21 cellular contexts compared by ENCODE assay signal in genomic region chr2:16960579-16960978, GRCh38.
DNase-seq lines count a peak whose midpoint lies in the region; ATAC-seq, FAIRE-seq and TF ChIP-seq lines count a peak whose summit lies in the region.
"Had no signal": no experiment of that assay in that cellular context is flagged by ENCODE, and none has a peak within 500 bp of the region (broad histone marks: within the 10 kb centered on the region; RNA-seq: fewer than 3 reads in every experiment).

No MANE protein-coding gene starts in this region.

- TF ChIP-seq EP300 in suprapubic skin (IDR thresholded peaks at IDR 0.05) = no peak
- TF ChIP-seq EP300 in HepG2 (IDR thresholded peaks at IDR 0.05; ENCODE audit: low read depth in 2 of 2, low read length in 2 of 2) = no peak
- TF ChIP-seq EP300 in HepG2 (CRISPR knock-in tag; IDR thresholded peaks at IDR 0.05; ENCODE audit: borderline replicate concordance) = no peak

- FAIRE-seq in HepG2 (lab: Jason Lieb, UNC) = no peak
- FAIRE-seq: bronchial epithelial cell had no signal

- H3K9me3 ChIP-seq in osteoblast (ENCODE audit: low read depth, low read length) (peaks cover 2% of the 10 kb centered on the region), suprapubic skin (no peaks in the 10 kb centered on the region), HepG2 (ENCODE audit: low read length) (no peaks in the 10 kb centered on the region)
- H3K9me3 ChIP-seq: SJSA1 had no signal

- no peak overlapping the region for H3K27ac ChIP-seq in osteoblast (ENCODE audit: low read depth, low read length)
- no peak overlapping the region for H3K27ac ChIP-seq in suprapubic skin
- H3K27ac ChIP-seq in HepG2 (ENCODE audit: extremely low read length, insufficient read depth, low read length) = no peak overlapping the region
- H3K27ac ChIP-seq: SJSA1 had no signal

- H3K4me1 ChIP-seq in osteoblast (ENCODE audit: insufficient read depth, low read length) (no peaks in the 10 kb centered on the region), suprapubic skin (no peaks in the 10 kb centered on the region), HepG2 (ENCODE audit: insufficient read depth, low read length) (no peaks in the 10 kb centered on the region)
- H3K4me1 ChIP-seq: SJSA1 had no signal

- DNase-seq in osteoblast (ENCODE audit: insufficient read length, low spot score, missing footprints) = peak; percentile 27
- DNase-seq in anterior cingulate cortex (lab: John Stamatoyannopoulos, UW) = no peak
- DNase-seq in suprapubic skin (ENCODE audit: low spot score in 2 of 2) = no peak
- no peak for DNase-seq in activated naive CD8-positive, alpha-beta T cell treated with anti-CD3 and anti-CD28 coated beads for 36 hours
- DNase-seq in HepG2 (ENCODE audit: low spot score) = no peak
- DNase-seq: CD8-positive, alpha-beta memory T cell; dermis blood vessel endothelial cell; DMS79 treated with DMSO at 0.1 percent for 48 hours; foreskin fibroblast; NCI-H82; nephron progenitor cell; stimulated activated CD4-positive, alpha-beta T cell treated with anti-CD3 and anti-CD28 coated beads, Interleukin-4, amount 100 ng/mL, for 1 hour; T1000 had no signal

- no peak overlapping the region for H3K4me3 Mint-ChIP-seq in activated naive CD8-positive, alpha-beta T cell treated with anti-CD3 and anti-CD28 coated beads for 36 hours
- H3K4me3 Mint-ChIP-seq: CD8-positive, alpha-beta memory T cell; nephron progenitor cell had no signal

- POLR2A ChIA-PET in HepG2 (lab: Yijun Ruan, JAX) = no interaction called here

- no peaks in the 10 kb centered on the region for H3K9me3 Mint-ChIP-seq in activated naive CD8-positive, alpha-beta T cell treated with anti-CD3 and anti-CD28 coated beads for 36 hours
- H3K9me3 Mint-ChIP-seq: activated T-helper 2 cell treated with anti-CD3 and anti-CD28 coated beads, Interferon-gamma antibody, Interleukin-2, Interleukin-4, amounts not matched to agents 10 μg/mL and 5 μg/mL and 100 μg/mL, durations not matched to agents 14 hours and 24 hours and 36 hours; nephron progenitor cell had no signal

- no peak overlapping the region for H3K27ac Mint-ChIP-seq in activated naive CD8-positive, alpha-beta T cell treated with anti-CD3 and anti-CD28 coated beads for 36 hours
- H3K27ac Mint-ChIP-seq: activated T-helper 2 cell treated with anti-CD3 and anti-CD28 coated beads, Interferon-gamma antibody, Interleukin-2, Interleukin-4, amounts not matched to agents 10 μg/mL and 5 μg/mL and 100 μg/mL, durations not matched to agents 14 hours and 24 hours and 36 hours; nephron progenitor cell had no signal

- intact Hi-C loops in HepG2 (cut with micrococcal nuclease; ENCODE audit: unreplicated experiment) = no loop called here

- H3K4me2 ChIP-seq in osteoblast (ENCODE audit: insufficient read depth, low read length) = no peak overlapping the region
- no peak overlapping the region for H3K4me2 ChIP-seq in HepG2 (ENCODE audit: low read depth, low read length)

- CTCF ChIA-PET in HepG2 (lab: Yijun Ruan, JAX; ENCODE audit: low intra/inter-chr PET ratio, low total read pairs) = no interaction called here

- TF ChIP-seq RAD21 in HepG2 (CRISPR knock-in tag; IDR thresholded peaks at IDR 0.05) = no peak

- H3K4me1 Mint-ChIP-seq in activated naive CD8-positive, alpha-beta T cell treated with anti-CD3 and anti-CD28 coated beads for 36 hours = no peaks in the 10 kb centered on the region
- H3K4me1 Mint-ChIP-seq: CD8-positive, alpha-beta memory T cell had no signal

- TF ChIP-seq POLR2A in suprapubic skin (IDR thresholded peaks at IDR 0.05) = no peak
- no peak for TF ChIP-seq POLR2A in HepG2 (IDR thresholded peaks at IDR 0.05; ENCODE audit: insufficient read depth in 1 of 2, low read depth in 2 of 2, low read length in 2 of 2)

- no peak overlapping the region for H2AFZ ChIP-seq in osteoblast (ENCODE audit: low read length)
- no peak overlapping the region for H2AFZ ChIP-seq in HepG2 (ENCODE audit: low read length)

- no peaks in the 10 kb centered on the region for H3K36me3 ChIP-seq in osteoblast (ENCODE audit: insufficient read depth, low read length)
- H3K36me3 ChIP-seq in suprapubic skin = no peaks in the 10 kb centered on the region
- H3K36me3 ChIP-seq in HepG2 (replicated peaks in 1 of 2; ENCODE audit: control insufficient read depth in 1 of 2, insufficient read depth in 2 of 2, low read length in 2 of 2) = no peaks in the 10 kb centered on the region
- H3K36me3 ChIP-seq: SJSA1 had no signal

- in situ Hi-C loops in HepG2 (cut with HindIII; ENCODE audit: extremely low pct_ligation_motif_present, low pct_unique_long_range_greater_than_20kb) = no loop called here

- WGBS in suprapubic skin = 63% methylated on average over 3 of the region's 3 CpGs
- WGBS in HepG2 (ENCODE audit: low lambda C conversion rate) = 62% methylated on average over 3 of the region's 3 CpGs

- H3K4me3 ChIP-seq in osteoblast (ENCODE audit: insufficient read depth, low read length) = no peak overlapping the region
- no peak overlapping the region for H3K4me3 ChIP-seq in suprapubic skin
- no peak overlapping the region for H3K4me3 ChIP-seq in HepG2 (replicated peaks in 1 of 3; ENCODE audit: insufficient read depth in 1 of 3, low read depth in 2 of 3, low read length in 3 of 3)
- H3K4me3 ChIP-seq: SJSA1 had no signal

- no peaks in the 10 kb centered on the region for H3K36me3 Mint-ChIP-seq in activated naive CD8-positive, alpha-beta T cell treated with anti-CD3 and anti-CD28 coated beads for 36 hours
- H3K36me3 Mint-ChIP-seq: CD8-positive, alpha-beta memory T cell had no signal

- H4K20me1 ChIP-seq in osteoblast (ENCODE audit: insufficient read depth, low read length) = no peaks in the 10 kb centered on the region
- no peaks in the 10 kb centered on the region for H4K20me1 ChIP-seq in HepG2 (ENCODE audit: insufficient read depth, low read length)

- no peaks in the 10 kb centered on the region for H3K27me3 Mint-ChIP-seq in activated naive CD8-positive, alpha-beta T cell treated with anti-CD3 and anti-CD28 coated beads for 36 hours
- H3K27me3 Mint-ChIP-seq: CD8-positive, alpha-beta memory T cell had no signal

- ATAC-seq in GM18519 (IDR thresholded peaks at IDR 0.05; ENCODE audit: low FRiP score, unreplicated experiment) (peak; percentile 75), HG02588 (IDR thresholded peaks at IDR 0.05; ENCODE audit: unreplicated experiment) (peak; percentile 63), HG03469 (IDR thresholded peaks at IDR 0.05; ENCODE audit: unreplicated experiment) (peak; percentile 65), HepG2 (no peak)
- ATAC-seq: activated CD4-positive, CD25-positive, alpha-beta regulatory T cell treated with anti-CD3 and anti-CD28 coated beads, Interleukin-2, amount 50 U/mL, for 24 hours; Panc1 had no signal

- TF ChIP-seq CTCF in osteoblast (IDR thresholded peaks at IDR 0.05; ENCODE audit: extremely low read depth, low read depth, low read length) (no peak), suprapubic skin (IDR thresholded peaks at IDR 0.05) (no peak), HepG2 (CRISPR knock-in tag; IDR thresholded peaks at IDR 0.05) (no peak)

- H3K27me3 ChIP-seq in osteoblast (ENCODE audit: insufficient read depth, low read length) = no peaks in the 10 kb centered on the region
- no peaks in the 10 kb centered on the region for H3K27me3 ChIP-seq in suprapubic skin
- H3K27me3 ChIP-seq in HepG2 (ENCODE audit: control insufficient read depth in 1 of 2, insufficient read depth in 2 of 2, low read length in 2 of 2) = no peaks in the 10 kb centered on the region
- H3K27me3 ChIP-seq: SJSA1 had no signal

- no peaks in the 10 kb centered on the region for H3K79me2 ChIP-seq in osteoblast (ENCODE audit: insufficient read depth, low read length)
- no peaks in the 10 kb centered on the region for H3K79me2 ChIP-seq in HepG2 (ENCODE audit: insufficient read depth, low read length)

- BruUV-seq in HepG2 (replicated peaks; lab: Mats Ljungman, UMichigan) = no TSS peak

- H3K9ac ChIP-seq in HepG2 (ENCODE audit: insufficient read depth, low read depth, low read length) = no peak overlapping the region

TF ChIP-seq in HepG2, 621 proteins besides CTCF, POLR2A, EP300 and RAD21 (continues in another document):
- no peak for TF ChIP-seq MLX (CRISPR knock-in tag; IDR thresholded peaks at IDR 0.05)
- no peak for TF ChIP-seq PHF20 (CRISPR knock-in tag; IDR thresholded peaks at IDR 0.05)
